28 cellular contexts compared by ENCODE assay signal in the genomic region with DNA sequence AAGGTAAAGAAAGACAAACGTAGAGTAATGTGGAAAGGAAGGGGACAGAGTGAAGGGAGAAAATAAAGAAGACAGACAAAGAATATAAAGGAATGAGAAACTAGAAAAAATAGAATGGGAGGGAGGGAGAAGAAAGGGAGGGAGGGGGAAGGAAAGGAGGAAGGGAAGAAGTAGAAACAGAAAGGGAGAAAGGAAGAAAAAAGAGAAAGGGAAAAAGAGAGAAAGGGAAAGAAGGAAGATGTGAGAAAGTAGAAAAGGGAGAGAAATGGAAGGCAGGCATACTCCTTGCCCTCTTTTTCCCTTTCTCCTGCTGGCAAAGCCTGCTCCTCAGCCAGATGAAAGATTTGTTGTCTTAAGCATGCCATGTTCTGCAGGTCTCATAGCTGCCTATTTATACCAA.
"Had no signal": no experiment of that assay in that cellular context is flagged by ENCODE, and none has a peak within 500 bp of the region (broad histone marks: within the 10 kb centered on the region; RNA-seq: fewer than 3 reads in every experiment).

No MANE protein-coding gene starts in this region.

- ATAC-seq: effector memory CD8-positive, alpha-beta T cell; esophagus mucosa; foreskin keratinocyte; gastrocnemius medialis; gastroesophageal sphincter; heart left ventricle; heart right ventricle had no signal

- H3K9me3 ChIP-seq: colonic mucosa, esophagus muscularis mucosa, esophagus squamous epithelium, gastrocnemius medialis, gastroesophageal sphincter, heart left ventricle, heart right ventricle had no signal

- FAIRE-seq: colon, endometrium, endothelial cell of umbilical vein, frontal cortex had no signal

- H3K4me1 ChIP-seq: colonic mucosa, esophagus muscularis mucosa, esophagus squamous epithelium, foreskin keratinocyte, gastrocnemius medialis, gastroesophageal sphincter, heart left ventricle, heart right ventricle had no signal

- H3K27ac ChIP-seq: colonic mucosa, coronary artery, dorsolateral prefrontal cortex, epithelial cell of prostate, esophagus muscularis mucosa, esophagus squamous epithelium, foreskin keratinocyte, gastrocnemius medialis, gastroesophageal sphincter, heart left ventricle, heart right ventricle had no signal

- H3K27me3 ChIP-seq: colonic mucosa, dorsolateral prefrontal cortex, esophagus muscularis mucosa, esophagus squamous epithelium, foreskin keratinocyte, gastrocnemius medialis, gastroesophageal sphincter, heart left ventricle, heart right ventricle had no signal

- H3K4me3 ChIP-seq: colonic mucosa, coronary artery, dorsolateral prefrontal cortex, esophagus muscularis mucosa, esophagus squamous epithelium, gastrocnemius medialis, gastroesophageal sphincter, heart left ventricle, heart right ventricle had no signal

- H3K36me3 ChIP-seq: colonic mucosa, esophagus muscularis mucosa, esophagus squamous epithelium, gastrocnemius medialis, gastroesophageal sphincter, heart left ventricle, heart right ventricle had no signal

- DNase-seq: colonic mucosa; cortex of kidney; dermis blood vessel endothelial cell; dorsolateral prefrontal cortex; effector CD4-positive, alpha-beta T cell; effector CD8-positive, alpha-beta T cell; effector memory CD4-positive, alpha-beta T cell; effector memory CD8-positive, alpha-beta T cell; endodermal cell; erythroblast; esophagus squamous epithelium; foreskin fibroblast; foreskin keratinocyte; foreskin melanocyte; gastrocnemius medialis; glutamatergic neuron; head of caudate nucleus; heart left ventricle; heart right ventricle had no signal
